8 cellular contexts compared by ENCODE assay signal in the genomic region with DNA sequence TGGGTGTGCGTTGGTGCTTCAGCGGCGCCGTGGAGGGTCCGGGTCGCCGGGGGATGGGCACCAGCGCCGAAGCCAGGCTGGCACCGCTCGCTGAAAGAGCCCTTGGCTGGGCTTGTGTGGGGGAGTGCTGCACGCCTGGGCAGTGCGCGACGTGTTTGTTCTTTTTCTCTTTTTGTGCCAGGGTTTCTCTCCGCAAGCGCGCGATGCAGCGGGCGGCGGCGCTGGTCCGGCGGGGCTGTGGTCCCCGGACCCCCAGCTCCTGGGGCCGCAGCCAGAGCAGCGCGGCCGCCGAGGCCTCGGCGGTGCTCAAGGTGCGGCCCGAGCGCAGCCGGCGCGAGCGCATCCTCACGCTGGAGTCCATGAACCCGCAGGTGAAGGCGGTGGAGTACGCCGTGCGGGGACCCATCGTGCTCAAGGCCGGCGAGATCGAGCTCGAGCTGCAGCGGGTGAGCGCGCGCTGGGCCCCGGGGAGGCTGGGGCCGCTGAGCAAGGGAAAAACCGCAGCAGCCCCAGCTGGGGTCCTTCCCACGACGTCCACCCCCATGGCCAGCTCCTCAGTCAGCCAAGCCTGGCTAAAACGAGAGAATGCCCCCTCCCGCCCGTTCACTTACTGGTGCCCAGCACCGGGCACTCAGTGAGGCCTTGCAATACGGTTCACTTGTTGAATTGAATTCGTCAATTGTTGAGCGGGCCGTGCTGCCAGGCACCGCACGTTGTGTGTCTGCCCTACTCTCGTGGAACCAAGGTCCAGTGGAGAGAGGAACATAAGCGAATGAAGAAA. TPM values are rescaled to one million over a fixed set of nuclear protein-coding genes. Genes with fewer than 3 reads are reported as not detected.
DNase-seq lines count a peak whose midpoint lies in the region; ATAC-seq, FAIRE-seq and TF ChIP-seq lines count a peak whose summit lies in the region.

No MANE protein-coding gene starts in this region.

- H3K27me3 ChIP-seq in PC-9 (ENCODE audit: insufficient read depth, low read depth) (no peaks in the 10 kb centered on the region), bronchial epithelial cell (ENCODE audit: control insufficient read depth, insufficient read depth, low read length) (no peaks in the 10 kb centered on the region)

- H3K9me3 ChIP-seq in HEK293 (ENCODE audit: control insufficient read depth, insufficient read depth, low read depth, low read length): no peaks in the 10 kb centered on the region
- H3K9me3 ChIP-seq in PC-9 (ENCODE audit: insufficient read depth, low read depth): no peaks in the 10 kb centered on the region

- no peaks in the 10 kb centered on the region for H3K36me3 Mint-ChIP-seq in stimulated activated memory B cell treated with anti-CD40 and anti-IgM and Interleukin-4, amounts not matched to agents 10 μg/mL and 1 μg/mL and 100 μg/mL, for 72 hours

- peak overlapping the region; percentile 79 for H2AFZ ChIP-seq in PC-9

- peaks cover 41% of the 10 kb centered on the region for H4K20me1 ChIP-seq in PC-9 (ENCODE audit: insufficient read depth)

- ATAC-seq in left lobe of liver: peak; percentile 19
- ATAC-seq in stimulated activated memory B cell treated with anti-CD40 and anti-IgM and Interleukin-4, amounts not matched to agents 10 μg/mL and 1 μg/mL and 100 μg/mL, for 72 hours: peak; percentile 4

- no peaks in the 10 kb centered on the region for H3K9me3 Mint-ChIP-seq in stimulated activated memory B cell treated with anti-CD40 and anti-IgM and Interleukin-4, amounts not matched to agents 10 μg/mL and 1 μg/mL and 100 μg/mL, for 72 hours

- peak overlapping the region; percentile 84 for H3K4me2 ChIP-seq in PC-9

- no peak for FAIRE-seq in bronchial epithelial cell (lab: Jason Lieb, UNC)

- no peak for DNase-seq in PC-9
- no peak for DNase-seq in bronchial epithelial cell (ENCODE audit: low read depth)
- no peak for DNase-seq in left lobe of liver (ENCODE audit: low spot score)
- DNase-seq in middle frontal gyrus (ENCODE audit: extremely low spot score, low spot score): no peak
- DNase-seq in 8988T: no peak

- H3K4me1 ChIP-seq in HEK293 (ENCODE audit: control insufficient read depth, insufficient read depth, low read length) (peaks cover 6% of the 10 kb centered on the region; the same call in 1 of the 2 replicates), PC-9 (replicated peaks; ENCODE audit: insufficient read depth) (peaks cover 27% of the 10 kb centered on the region)

- BruUV-seq in PC-9 (replicated peaks; lab: Mats Ljungman, UMichigan): no TSS peak

- H3K36me3 ChIP-seq in HEK293 (ENCODE audit: control insufficient read depth in 2 of 2, insufficient read depth in 1 of 2, low read length in 2 of 2) (peaks cover 0 to 25% of the 10 kb centered on the region in 2 experiments; a peak in 2 of 3 replicates), PC-9 (ENCODE audit: low read depth) (peaks cover 12% of the 10 kb centered on the region; the same call in 1 of the 2 replicates), bronchial epithelial cell (ENCODE audit: control insufficient read depth, insufficient read depth, low read length) (peaks cover 17% of the 10 kb centered on the region)

- peaks cover 46% of the 10 kb centered on the region for H3K79me2 ChIP-seq in PC-9 (ENCODE audit: low read depth)

- H3K27ac ChIP-seq in HEK293 (ENCODE audit: extremely low read depth, low read depth, low read length): peak overlapping the region; percentile 64; the same call in 1 of the 2 replicates
- H3K27ac ChIP-seq in PC-9: no peak overlapping the region

- TF ChIP-seq CTCF in HEK293 (tag by site-specific recombination; IDR thresholded peaks at IDR 0.05): no peak
- TF ChIP-seq CTCF in PC-9 (conservative IDR thresholded peaks at IDR 0.05): no peak
- no peak for TF ChIP-seq CTCF in bronchial epithelial cell (IDR thresholded peaks at IDR 0.05; ENCODE audit: insufficient read depth, low read length, severe bottlenecking)

- H3K27ac Mint-ChIP-seq in stimulated activated memory B cell treated with anti-CD40 and anti-IgM and Interleukin-4, amounts not matched to agents 10 μg/mL and 1 μg/mL and 100 μg/mL, for 72 hours: peak overlapping the region; percentile 70

- H3K4me3 Mint-ChIP-seq in stimulated activated memory B cell treated with anti-CD40 and anti-IgM and Interleukin-4, amounts not matched to agents 10 μg/mL and 1 μg/mL and 100 μg/mL, for 72 hours: peak overlapping the region; percentile 81

- H3K9me2 ChIP-seq in PC-9 (ENCODE audit: insufficient read depth): no peaks in the 10 kb centered on the region

- POLR2A ChIA-PET in HEK293 (lab: Yijun Ruan, JAX): interaction anchor here (1.0 to 1.7 kb wide), 10 partner anchors 11 to 576 kb away, joined by 3 to 6 read pairs (median 4); a partner anchor contains a TSS
- POLR2A ChIA-PET in PC-9 (lab: Charles Lee; ENCODE audit: unreplicated experiment): interaction anchor here (0.6 to 1.1 kb wide), 5 partner anchors 24 to 579 kb away, joined by 3 to 16 read pairs (median 3); no protein-coding TSS in a partner anchor

- no peaks in the 10 kb centered on the region for H3K27me3 Mint-ChIP-seq in stimulated activated memory B cell treated with anti-CD40 and anti-IgM and Interleukin-4, amounts not matched to agents 10 μg/mL and 1 μg/mL and 100 μg/mL, for 72 hours

- intact Hi-C loops in PC-9 (cut with micrococcal nuclease; ENCODE audit: unreplicated experiment): loop anchor here (2.0 kb wide), 1 partner anchor 196 kb away; a partner anchor contains a TSS

- peaks cover 4% of the 10 kb centered on the region; the same call in 1 of the 2 replicates for H3F3A ChIP-seq in PC-9 (ENCODE audit: insufficient read depth, low read depth)

- H3K4me3 ChIP-seq in GM08714 (ENCODE audit: low read length): peak overlapping the region; percentile 76
- H3K4me3 ChIP-seq in HEK293 (ENCODE audit: low read depth, low read length): peak overlapping the region; percentile 80
- peak overlapping the region; percentile 82 for H3K4me3 ChIP-seq in PC-9
- H3K4me3 ChIP-seq in bronchial epithelial cell (ENCODE audit: low read depth, low read length): peak overlapping the region; percentile 81

- H3K4me1 Mint-ChIP-seq in stimulated activated memory B cell treated with anti-CD40 and anti-IgM and Interleukin-4, amounts not matched to agents 10 μg/mL and 1 μg/mL and 100 μg/mL, for 72 hours: peaks cover 20% of the 10 kb centered on the region

- CTCF ChIA-PET in HEK293 (lab: Yijun Ruan, JAX): interaction anchor here (0.8 to 2.2 kb wide), 3 partner anchors 11 to 30 kb away, joined by 3 to 6 read pairs (median 4); no protein-coding TSS in a partner anchor
- CTCF ChIA-PET in PC-9 (lab: Charles Lee): interaction anchor here (0.5 kb wide), 1 partner anchor 211 kb away, joined by 3 read pairs; no protein-coding TSS in a partner anchor

TF ChIP-seq in HEK293, 187 proteins besides CTCF, POLR2A, EP300 and RAD21 (continues in another document):
- no peak for TF ChIP-seq SP7 (tag by site-specific recombination; IDR thresholded peaks at IDR 0.05)
- no peak for TF ChIP-seq ZNF114 (tag by site-specific recombination; IDR thresholded peaks at IDR 0.05)
- TF ChIP-seq ZNF146 (tag by site-specific recombination; IDR thresholded peaks at IDR 0.05): no peak
- TF ChIP-seq, protein P1, sequence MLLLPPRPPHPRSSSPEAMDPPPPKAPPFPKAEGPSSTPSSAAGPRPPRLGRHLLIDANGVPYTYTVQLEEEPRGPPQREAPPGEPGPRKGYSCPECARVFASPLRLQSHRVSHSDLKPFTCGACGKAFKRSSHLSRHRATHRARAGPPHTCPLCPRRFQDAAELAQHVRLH (tag by site-specific recombination; IDR thresholded peaks at IDR 0.05): no peak
- TF ChIP-seq ZIC2 (tag by site-specific recombination; IDR thresholded peaks at IDR 0.05): peak; percentile 48
- TF ChIP-seq, protein P2, sequence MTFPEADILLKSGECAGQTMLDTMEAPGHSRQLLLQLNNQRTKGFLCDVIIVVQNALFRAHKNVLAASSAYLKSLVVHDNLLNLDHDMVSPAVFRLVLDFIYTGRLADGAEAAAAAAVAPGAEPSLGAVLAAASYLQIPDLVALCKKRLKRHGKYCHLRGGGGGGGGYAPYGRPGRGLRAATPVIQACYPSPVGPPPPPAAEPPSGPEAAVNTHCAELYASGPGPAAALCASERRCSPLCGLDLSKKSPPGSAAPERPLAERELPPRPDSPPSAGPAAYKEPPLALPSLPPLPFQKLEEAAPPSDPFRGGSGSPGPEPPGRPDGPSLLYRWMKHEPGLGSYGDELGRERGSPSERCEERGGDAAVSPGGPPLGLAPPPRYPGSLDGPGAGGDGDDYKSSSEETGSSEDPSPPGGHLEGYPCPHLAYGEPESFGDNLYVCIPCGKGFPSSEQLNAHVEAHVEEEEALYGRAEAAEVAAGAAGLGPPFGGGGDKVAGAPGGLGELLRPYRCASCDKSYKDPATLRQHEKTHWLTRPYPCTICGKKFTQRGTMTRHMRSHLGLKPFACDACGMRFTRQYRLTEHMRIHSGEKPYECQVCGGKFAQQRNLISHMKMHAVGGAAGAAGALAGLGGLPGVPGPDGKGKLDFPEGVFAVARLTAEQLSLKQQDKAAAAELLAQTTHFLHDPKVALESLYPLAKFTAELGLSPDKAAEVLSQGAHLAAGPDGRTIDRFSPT (tag by site-specific recombination; IDR thresholded peaks at IDR 0.05): peak; percentile 58

RNA-seq across cellular contexts. Expression of a gene that starts 0.5 kb away (rescaled TPM):
- total RNA-seq in PC-9 (2021) (52.8 and 67.2 TPM in 2 replicates), bronchial epithelial cell (41.3 and 48.0 TPM in 2 replicates), left lobe of liver (84.6 TPM)

RNA-seq across cellular contexts. Expression of a gene that starts 53.7 kb away (rescaled TPM):
- total RNA-seq in PC-9 (2021): 7.8 and 8.6 TPM in 2 replicates
- total RNA-seq in bronchial epithelial cell: 5.3 and 7.6 TPM in 2 replicates
- total RNA-seq in left lobe of liver: 5.2 TPM
